In genomic region chr22:19914201-19914943, GRCh38 we compare ENCODE assay signal across 26 cellular contexts.
"Had no signal": no experiment of that assay in that cellular context is flagged by ENCODE, and none has a peak within 500 bp of the region (broad histone marks: within the 10 kb centered on the region; RNA-seq: fewer than 3 reads in every experiment).

No MANE protein-coding gene starts in this region.

- H3K27ac ChIP-seq: brain microvascular endothelial cell, SJCRH30, SK-N-MC had no signal

- DNase-seq: activated CD4-positive, alpha-beta memory T cell treated with anti-CD3 and anti-CD28 coated beads for 36 hours; activated CD4-positive, alpha-beta T cell treated with anti-CD3 and anti-CD28 coated beads for 36 hours; activated CD4-positive, alpha-beta T cell treated with anti-CD3 and anti-CD28 coated beads, Interleukin-2, amount 10 ng/mL, durations not matched to agents 7 days and 5 days; activated CD8-positive, alpha-beta memory T cell treated with anti-CD3 and anti-CD28 coated beads, Interleukin-2, amount 50 U/mL, for 4 hours; activated effector memory CD4-positive, alpha-beta T cell treated with Interleukin-2 at 50 U/mL for 16 hours; activated naive CD4-positive, alpha-beta T cell treated with anti-CD3 and anti-CD28 coated beads, Interleukin-2, amount 10 ng/mL, durations not matched to agents 7 days and 5 days; activated naive CD8-positive, alpha-beta T cell treated with anti-CD3 and anti-CD28 coated beads, Interleukin-2, amount 50 U/mL, for 24 hours; activated T-cell treated with anti-CD3 and anti-CD28 coated beads, Interleukin-2, amount 50 U/mL, for 48 hours; anterior cingulate cortex; brain microvascular endothelial cell; central memory CD4-positive, alpha-beta T cell; Karpas-422; NCI-H1105 treated with DMSO at 0.1 percent for 48 hours; NCI-H1436 treated with DMSO at 0.1 percent for 48 hours; NCI-H1694 treated with DMSO at 0.1 percent for 48 hours; NCI-H2029; NCI-H345; NCI-H524 treated with DMSO at 0.1 percent for 48 hours; SHP77; SJCRH30; T1000 had no signal

- H3K27me3 ChIP-seq: brain microvascular endothelial cell, SJCRH30 had no signal

- H3K4me3 ChIP-seq: SJCRH30, SK-N-MC had no signal

- ATAC-seq: activated CD4-positive, alpha-beta T cell treated with anti-CD3 and anti-CD28 coated beads for 36 hours; activated CD4-positive, CD25-positive, alpha-beta regulatory T cell treated with anti-CD3 and anti-CD28 coated beads, Interleukin-2, amount 50 U/mL, for 24 hours; activated naive CD8-positive, alpha-beta T cell treated with anti-CD3 and anti-CD28 coated beads, Interleukin-2, amount 50 U/mL, for 24 hours; Panc1; WTC11 had no signal

- FAIRE-seq: TTC549 had no signal
